27 cellular contexts compared by ENCODE assay signal in genomic region chr17:28818705-28819295, GRCh38. TPM values are rescaled to one million over a fixed set of nuclear protein-coding genes. Genes with fewer than 3 reads are reported as not detected.
DNase-seq lines count a peak whose midpoint lies in the region; ATAC-seq, FAIRE-seq and TF ChIP-seq lines count a peak whose summit lies in the region.
"Had no signal": no experiment of that assay in that cellular context is flagged by ENCODE, and none has a peak within 500 bp of the region (broad histone marks: within the 10 kb centered on the region; RNA-seq: fewer than 3 reads in every experiment).

No MANE protein-coding gene starts in this region.

- H3K4me3 Mint-ChIP-seq in stimulated activated naive CD8-positive, alpha-beta T cell treated with anti-CD3 and anti-CD28 coated beads, Interleukin-15, Interleukin-2, amounts not matched to agents 100 ng/mL and 50 ng/mL, for 24 hours, result no peak overlapping the region
- no peak overlapping the region for H3K4me3 Mint-ChIP-seq in stimulated activated naive CD8-positive, alpha-beta T cell treated with anti-CD3 and anti-CD28 coated beads, Interleukin-15, amount 100 ng/mL, for 72 hours
- no peak overlapping the region for H3K4me3 Mint-ChIP-seq in naive thymus-derived CD4-positive, alpha-beta T cell
- H3K4me3 Mint-ChIP-seq: activated B cell treated with CpG ODN at 0.5 μM for 24 hours; stimulated activated memory B cell treated with anti-CD40 and anti-IgM and Interleukin-4, amounts not matched to agents 10 μg/mL and 1 μg/mL and 100 μg/mL, for 72 hours had no signal

- SMC1A ChIA-PET in GM12878 (lab: Charles Lee; ENCODE audit: uncharacterized antibody, unreplicated experiment), result interaction anchor here (1.0 to 2.1 kb wide), 5 partner anchors 9 to 23 kb away, joined by 3 to 7 read pairs (median 4); no protein-coding TSS in a partner anchor

- TF ChIP-seq RAD21 in GM12878 (IDR thresholded peaks at IDR 0.05; ENCODE audit: insufficient read depth, low read depth, low read length) (no peak), SK-N-SH (IDR thresholded peaks at IDR 0.05; ENCODE audit: low read length) (no peak)

- no peaks in the 10 kb centered on the region for H3K4me1 ChIP-seq in GM12878 (ENCODE audit: control insufficient read depth, insufficient read depth, low read length)
- no peaks in the 10 kb centered on the region for H3K4me1 ChIP-seq in naive thymus-derived CD4-positive, alpha-beta T cell (ENCODE audit: control insufficient read depth in 2 of 2, insufficient read depth in 2 of 2, low read length in 2 of 2)
- no peaks in the 10 kb centered on the region for H3K4me1 ChIP-seq in SK-N-SH (ENCODE audit: control insufficient read depth in 1 of 2, insufficient read depth in 2 of 2, low read depth in 1 of 2, low read length in 1 of 2)
- H3K4me1 ChIP-seq: left ventricle myocardium inferior had no signal

- 95% methylated on average over 3 of the region's 3 CpGs for WGBS in GM12878 (ENCODE audit: insufficient coverage, insufficient replicate concordance, low lambda C conversion rate, missing lambda C conversion rate)
- 95% methylated on average over 3 of the region's 3 CpGs for WGBS in SK-N-SH (ENCODE audit: low lambda C conversion rate)

- H3K27me3 ChIP-seq in GM12878 (replicated peaks in 1 of 2; ENCODE audit: control insufficient read depth in 2 of 2, insufficient read depth in 2 of 2, low read length in 1 of 2) (no peaks in the 10 kb centered on the region), SK-N-SH (ENCODE audit: insufficient read depth) (no peaks in the 10 kb centered on the region)
- H3K27me3 ChIP-seq in naive thymus-derived CD4-positive, alpha-beta T cell (ENCODE audit: control insufficient read depth in 2 of 2, insufficient read depth in 2 of 2, low read length in 2 of 2), result no peaks in the 10 kb centered on the region
- H3K27me3 ChIP-seq: BLaER1, tibial nerve had no signal

- H3K4me3 ChIP-seq in GM12878, result no peak overlapping the region
- no peak overlapping the region for H3K4me3 ChIP-seq in naive thymus-derived CD4-positive, alpha-beta T cell (ENCODE audit: low read length)
- no peak overlapping the region for H3K4me3 ChIP-seq in SK-N-SH (ENCODE audit: low read depth in 2 of 2, low read length in 1 of 2)
- H3K4me3 ChIP-seq: BLaER1, left ventricle myocardium inferior, psoas muscle, tibial nerve had no signal

- DNase-seq in stimulated activated naive CD8-positive, alpha-beta T cell treated with anti-CD3 and anti-CD28 coated beads, Interleukin-15, amount 100 ng/mL, for 72 hours, result no peak
- DNase-seq in GM12878 (ENCODE audit: low read depth, low spot score), result no peak
- no peak for DNase-seq in naive thymus-derived CD4-positive, alpha-beta T cell
- no peak for DNase-seq in HCEC 1CT
- DNase-seq in SK-N-SH, result no peak
- DNase-seq in NOMO-1 treated with dmso at 0.1 percent for 144 hours (lab: John Stamatoyannopoulos, UW; ENCODE audit: unreplicated experiment), result no peak
- no peak for DNase-seq in D341Med (ENCODE audit: low spot score)
- DNase-seq: activated B cell treated with CpG ODN at 0.5 μM for 24 hours; activated CD4-positive, alpha-beta T cell treated with anti-CD3 and anti-CD28 coated beads, Interleukin-2, amount 50 U/mL, for 48 hours; activated gamma-delta T cell treated with Interleukin-2 at 50 U/mL for 16 hours; Calu3; central memory CD4-positive, alpha-beta T cell; left ventricle myocardium inferior; midbrain; NCI-H1417 treated with DMSO at 0.1 percent for 48 hours; NCI-H2107; NCI-H510A; psoas muscle; RPMI8226; stimulated activated CD4-positive, alpha-beta T cell treated with anti-CD3 and anti-CD28 coated beads, Interleukin-2, amount 100 ng/mL, for 24 hours; T-helper 9 cell had no signal

- ATAC-seq in stimulated activated naive CD8-positive, alpha-beta T cell treated with anti-CD3 and anti-CD28 coated beads, Interleukin-15, amount 100 ng/mL, for 72 hours, result no peak
- no peak for ATAC-seq in GM12878
- no peak for ATAC-seq in naive thymus-derived CD4-positive, alpha-beta T cell
- ATAC-seq: HepG2; stimulated activated memory B cell treated with anti-CD40 and anti-IgM and Interleukin-4, amounts not matched to agents 10 μg/mL and 1 μg/mL and 100 μg/mL, for 72 hours had no signal

- TF ChIP-seq POLR2A in GM12878 (IDR thresholded peaks at IDR 0.05; ENCODE audit: low read depth, low read length), result no peak

- H3K9ac ChIP-seq in GM12878 (ENCODE audit: control insufficient read depth, insufficient read depth, low read length) (no peak overlapping the region), SK-N-SH (no peak overlapping the region)
- H3K9ac ChIP-seq: BLaER1 had no signal

- H4K20me1 ChIP-seq in GM12878 (ENCODE audit: control insufficient read depth, insufficient read depth) (no peaks in the 10 kb centered on the region), SK-N-SH (ENCODE audit: insufficient read depth) (no peaks in the 10 kb centered on the region)

- RAD21 ChIA-PET in GM12878 (lab: Charles Lee; ENCODE audit: unreplicated experiment), result interaction anchor here (1.2 kb wide), 1 partner anchor 55 kb away, joined by 6 read pairs; no protein-coding TSS in a partner anchor

- H3K9me3 ChIP-seq in GM12878 (replicated peaks; ENCODE audit: control insufficient read depth, insufficient read depth, low read length), result no peaks in the 10 kb centered on the region
- no peaks in the 10 kb centered on the region for H3K9me3 ChIP-seq in naive thymus-derived CD4-positive, alpha-beta T cell (ENCODE audit: control insufficient read depth in 2 of 3, low read length in 3 of 3)
- H3K9me3 ChIP-seq in SK-N-SH, result no peaks in the 10 kb centered on the region
- H3K9me3 ChIP-seq: BLaER1, left ventricle myocardium inferior, psoas muscle, tibial nerve had no signal

- TF ChIP-seq CTCF in GM12878 (IDR thresholded peaks at IDR 0.05 in 2 of 3, conservative IDR thresholded peaks at IDR 0.05 in 1 of 3; ENCODE audit: control insufficient read depth in 2 of 3, extremely low read depth in 1 of 3, insufficient read depth in 1 of 3, low read depth in 3 of 3, low read length in 3 of 3), result no peak
- no peak for TF ChIP-seq CTCF in SK-N-SH (IDR thresholded peaks at IDR 0.05)

- no peak overlapping the region for H3K4me2 ChIP-seq in GM12878 (ENCODE audit: control insufficient read depth, insufficient read depth)
- H3K4me2 ChIP-seq in SK-N-SH, result no peak overlapping the region
- H3K4me2 ChIP-seq: BLaER1 had no signal

- POLR2A ChIA-PET in GM12878 (lab: Charles Lee), result no interaction called here
- POLR2A ChIA-PET in naive thymus-derived CD4-positive, alpha-beta T cell (lab: Charles Lee), result interaction anchor here (0.7 to 1.5 kb wide), 3 partner anchors 58 to 235 kb away, joined by 3 read pairs; no protein-coding TSS in a partner anchor
- POLR2A ChIA-PET in SK-N-SH (lab: Yijun Ruan, JAX), result no interaction called here

- intact Hi-C loops in GM12878 (cut with micrococcal nuclease; ENCODE audit: unreplicated experiment), result no loop called here
- intact Hi-C loops in naive thymus-derived CD4-positive, alpha-beta T cell (cut with micrococcal nuclease), result loop anchor here in 1 of 2 donors (10.0 kb wide), 1 partner anchor 54 kb away; no protein-coding TSS in a partner anchor

- H3K79me2 ChIP-seq in GM12878 (ENCODE audit: control insufficient read depth, insufficient read depth, low read length), result peaks cover 2% of the 10 kb centered on the region
- peaks cover 87% of the 10 kb centered on the region for H3K79me2 ChIP-seq in SK-N-SH (ENCODE audit: insufficient read depth)

- peaks cover 2% of the 10 kb centered on the region for H3F3A ChIP-seq in SK-N-SH (replicated peaks; ENCODE audit: insufficient read depth)

- no peaks in the 10 kb centered on the region for H3K9me2 ChIP-seq in SK-N-SH

- no peak for FAIRE-seq in GM12878 (lab: Jason Lieb, UNC)
- FAIRE-seq: HepG2 had no signal

- H3K27ac Mint-ChIP-seq in stimulated activated naive CD8-positive, alpha-beta T cell treated with anti-CD3 and anti-CD28 coated beads, Interleukin-15, Interleukin-2, amounts not matched to agents 100 ng/mL and 50 ng/mL, for 24 hours, result peak overlapping the region; percentile 57
- no peak overlapping the region for H3K27ac Mint-ChIP-seq in stimulated activated naive CD8-positive, alpha-beta T cell treated with anti-CD3 and anti-CD28 coated beads, Interleukin-15, amount 100 ng/mL, for 72 hours
- H3K27ac Mint-ChIP-seq in naive thymus-derived CD4-positive, alpha-beta T cell, result peak overlapping the region in 6 of 9 donors; percentile 0 to 58 (median 28)
- H3K27ac Mint-ChIP-seq: activated B cell treated with CpG ODN at 0.5 μM for 24 hours; stimulated activated memory B cell treated with anti-CD40 and anti-IgM and Interleukin-4, amounts not matched to agents 10 μg/mL and 1 μg/mL and 100 μg/mL, for 72 hours had no signal

- no peaks in the 10 kb centered on the region for H3K4me1 Mint-ChIP-seq in stimulated activated naive CD8-positive, alpha-beta T cell treated with anti-CD3 and anti-CD28 coated beads, Interleukin-15, Interleukin-2, amounts not matched to agents 100 ng/mL and 50 ng/mL, for 24 hours (ENCODE audit: low read depth)
- H3K4me1 Mint-ChIP-seq in stimulated activated naive CD8-positive, alpha-beta T cell treated with anti-CD3 and anti-CD28 coated beads, Interleukin-15, amount 100 ng/mL, for 72 hours, result peaks cover 7% of the 10 kb centered on the region
- H3K4me1 Mint-ChIP-seq in naive thymus-derived CD4-positive, alpha-beta T cell, result peaks cover 3 to 31% (median 11%) of the 10 kb centered on the region in 7 donors
- H3K4me1 Mint-ChIP-seq: activated B cell treated with CpG ODN at 0.5 μM for 24 hours; stimulated activated memory B cell treated with anti-CD40 and anti-IgM and Interleukin-4, amounts not matched to agents 10 μg/mL and 1 μg/mL and 100 μg/mL, for 72 hours had no signal

- in situ Hi-C loops in GM12878 (cut with MboI), result no loop called here

- H3K36me3 ChIP-seq in GM12878 (ENCODE audit: control insufficient read depth in 2 of 2, insufficient read depth in 2 of 2, low read length in 1 of 2), result no peaks in the 10 kb centered on the region
- H3K36me3 ChIP-seq in naive thymus-derived CD4-positive, alpha-beta T cell (ENCODE audit: control insufficient read depth in 2 of 3, insufficient read depth in 3 of 3, low read length in 3 of 3), result no peaks in the 10 kb centered on the region
- no peaks in the 10 kb centered on the region for H3K36me3 ChIP-seq in SK-N-SH (replicated peaks in 1 of 2; ENCODE audit: control insufficient read depth in 1 of 2, insufficient read depth in 2 of 2, low read length in 1 of 2)
- H3K36me3 ChIP-seq: BLaER1, left ventricle myocardium inferior, tibial nerve had no signal

- TSS peak; percentile 29 for BruUV-seq in GM12878 (replicated peaks; lab: Mats Ljungman, UMichigan)

- TF ChIP-seq EP300 in GM12878 (IDR thresholded peaks at IDR 0.05; ENCODE audit: borderline replicate concordance in 1 of 2, control insufficient read depth in 1 of 2, low read depth in 2 of 2, low read length in 2 of 2) (no peak), SK-N-SH (IDR thresholded peaks at IDR 0.05; ENCODE audit: borderline replicate concordance in 1 of 2, low read depth in 1 of 2, low read length in 1 of 2) (no peak)

- no peak overlapping the region for H3K27ac ChIP-seq in GM12878 (ENCODE audit: control insufficient read depth, insufficient read depth)
- no peak overlapping the region for H3K27ac ChIP-seq in naive thymus-derived CD4-positive, alpha-beta T cell (ENCODE audit: low read depth, low read length)
- H3K27ac ChIP-seq in SK-N-SH (ENCODE audit: low read depth in 2 of 2, low read length in 1 of 2), result no peak overlapping the region
- H3K27ac ChIP-seq: BLaER1, epithelial cell of prostate, left ventricle myocardium inferior, psoas muscle had no signal

- CTCF ChIA-PET in GM12878 (lab: Yijun Ruan, JAX), result interaction anchor here (0.6 to 2.2 kb wide), 8 partner anchors 8 to 925 kb away, joined by 3 to 11 read pairs (median 3); partner anchors contain the start of gene FAM222B
- CTCF ChIA-PET in naive thymus-derived CD4-positive, alpha-beta T cell (lab: Charles Lee), result no interaction called here
- CTCF ChIA-PET in SK-N-SH (lab: Yijun Ruan, JAX), result interaction anchor here (1.0 to 1.9 kb wide), 2 partner anchors 56 to 325 kb away, joined by 3 to 7 read pairs; no protein-coding TSS in a partner anchor

- peaks cover 12% of the 10 kb centered on the region for H3K36me3 Mint-ChIP-seq in stimulated activated naive CD8-positive, alpha-beta T cell treated with anti-CD3 and anti-CD28 coated beads, Interleukin-15, Interleukin-2, amounts not matched to agents 100 ng/mL and 50 ng/mL, for 24 hours (ENCODE audit: low read depth)
- peaks cover 0 to 10% (median 3%) of the 10 kb centered on the region in 5 donors for H3K36me3 Mint-ChIP-seq in naive thymus-derived CD4-positive, alpha-beta T cell

- no peaks in the 10 kb centered on the region for H3K27me3 Mint-ChIP-seq in stimulated activated naive CD8-positive, alpha-beta T cell treated with anti-CD3 and anti-CD28 coated beads, Interleukin-15, Interleukin-2, amounts not matched to agents 100 ng/mL and 50 ng/mL, for 24 hours
- no peaks in the 10 kb centered on the region for H3K27me3 Mint-ChIP-seq in stimulated activated naive CD8-positive, alpha-beta T cell treated with anti-CD3 and anti-CD28 coated beads, Interleukin-15, amount 100 ng/mL, for 72 hours
- no peaks in the 10 kb centered on the region for H3K27me3 Mint-ChIP-seq in naive thymus-derived CD4-positive, alpha-beta T cell
- H3K27me3 Mint-ChIP-seq: activated B cell treated with CpG ODN at 0.5 μM for 24 hours; stimulated activated memory B cell treated with anti-CD40 and anti-IgM and Interleukin-4, amounts not matched to agents 10 μg/mL and 1 μg/mL and 100 μg/mL, for 72 hours had no signal

- no peaks in the 10 kb centered on the region for H3K9me3 Mint-ChIP-seq in stimulated activated naive CD8-positive, alpha-beta T cell treated with anti-CD3 and anti-CD28 coated beads, Interleukin-15, Interleukin-2, amounts not matched to agents 100 ng/mL and 50 ng/mL, for 24 hours
- H3K9me3 Mint-ChIP-seq in stimulated activated naive CD8-positive, alpha-beta T cell treated with anti-CD3 and anti-CD28 coated beads, Interleukin-15, amount 100 ng/mL, for 72 hours, result no peaks in the 10 kb centered on the region
- no peaks in the 10 kb centered on the region for H3K9me3 Mint-ChIP-seq in naive thymus-derived CD4-positive, alpha-beta T cell
- H3K9me3 Mint-ChIP-seq: activated B cell treated with CpG ODN at 0.5 μM for 24 hours; stimulated activated memory B cell treated with anti-CD40 and anti-IgM and Interleukin-4, amounts not matched to agents 10 μg/mL and 1 μg/mL and 100 μg/mL, for 72 hours had no signal

- H2AFZ ChIP-seq in GM12878 (ENCODE audit: control insufficient read depth, low read depth, low read length), result no peak overlapping the region
- no peak overlapping the region for H2AFZ ChIP-seq in SK-N-SH (ENCODE audit: low read depth)

RNA-seq across cellular contexts. Expression of gene FAM222B, which starts 23.8 kb away (rescaled TPM):
- total RNA-seq in GM12878 (2013; cell fraction: nucleolus; rRNA removed), result 35.8 and 38.5 TPM in 2 replicates
- 5.7 and 6.4 TPM in 2 replicates for total RNA-seq in GM12878 (2014; rRNA removed)
- total RNA-seq in GM12878 (2014; rRNA removed; fragmentation: Illumina TruSeq; extraction: Trizol), result 3.3 and 3.6 TPM in 2 replicates
- 18.3 and 18.5 TPM in 2 replicates for total RNA-seq in GM12878 (2021)
- 5.8 TPM for polyA plus RNA-seq in GM12878 (2011; ENCODE audit: low read depth)
- 2.9 and 4.1 TPM in 2 replicates for polyA plus RNA-seq in GM12878 (2011; rRNA removed)
- polyA plus RNA-seq in GM12878 (2011; cell fraction: cytosol; rRNA removed), result 7.3 and 11.1 TPM in 2 replicates
- 9.1 and 11.8 TPM in 2 replicates for polyA plus RNA-seq in GM12878 (2011; cell fraction: nucleus; rRNA removed)
- 6.6 and 7.9 TPM in 2 replicates for polyA plus RNA-seq in GM12878 (2012)
- polyA plus RNA-seq in GM12878 (2014; fragmentation: Illumina TruSeq; extraction: Trizol), result 12.4 and 14.2 TPM in 2 replicates
- 1 to 10 TPM; 2.8 to 2.9 TPM for polyA plus RNA-seq in GM12878 (2014; fragmentation: Nextera tagmentation; extraction: Ambion mirVana)
- polyA plus RNA-seq in GM12878 (2014; rRNA removed), result 6.4 and 9.7 TPM in 2 replicates
- polyA plus RNA-seq in GM12878 (2016; fragmentation: Nextera tagmentation; extraction: Ambion mirVana), result 10 to 100 TPM; 14.0 to 14.7 TPM
- 15.1 and 16.6 TPM in 2 replicates for polyA minus RNA-seq in GM12878 (2011; rRNA and poly(A)+ RNA removed)
- polyA minus RNA-seq in GM12878 (2011; cell fraction: cytosol; rRNA and poly(A)+ RNA removed), result 8.9 and 10.6 TPM in 2 replicates
- 6.8 and 12.4 TPM in 2 replicates for polyA minus RNA-seq in GM12878 (2011; cell fraction: nucleus; rRNA and poly(A)+ RNA removed)
- 10 to 100 TPM; 16.5 to 24.4 (median 22.3) TPM for total RNA-seq in naive thymus-derived CD4-positive, alpha-beta T cell
- polyA plus RNA-seq in naive thymus-derived CD4-positive, alpha-beta T cell, result 10 to 100 TPM; 11.8 to 23.1 TPM
- 5.8 and 9.0 TPM in 2 replicates for polyA plus RNA-seq in SK-N-SH (2012; rRNA removed)
- 6.1 and 8.9 TPM in 2 replicates for polyA plus RNA-seq in SK-N-SH (2012; cell fraction: cytosol; rRNA removed)
- 13.8 and 16.5 TPM in 2 replicates for polyA plus RNA-seq in SK-N-SH (2012; cell fraction: nucleus; rRNA removed)

RNA-seq across cellular contexts. Expression of gene ERAL1, which starts 36.0 kb away (rescaled TPM):
- 24.0 and 26.2 TPM in 2 replicates for total RNA-seq in GM12878 (2013; cell fraction: nucleolus; rRNA removed)
- 57.1 and 61.2 TPM in 2 replicates for total RNA-seq in GM12878 (2014; rRNA removed)
- 24.6 and 27.7 TPM in 2 replicates for total RNA-seq in GM12878 (2014; rRNA removed; fragmentation: Illumina TruSeq; extraction: Trizol)
- total RNA-seq in GM12878 (2021), result 66.7 and 67.8 TPM in 2 replicates
- polyA plus RNA-seq in GM12878 (2011; ENCODE audit: low read depth), result 45.6 TPM
- polyA plus RNA-seq in GM12878 (2011; rRNA removed), result 60.2 and 104 TPM in 2 replicates
- polyA plus RNA-seq in GM12878 (2011; cell fraction: cytosol; rRNA removed), result 159 TPM in 2 replicates
- polyA plus RNA-seq in GM12878 (2011; cell fraction: nucleus; rRNA removed), result 102 and 131 TPM in 2 replicates
- polyA plus RNA-seq in GM12878 (2012), result 40.8 and 41.4 TPM in 2 replicates
- polyA plus RNA-seq in GM12878 (2014; fragmentation: Illumina TruSeq; extraction: Trizol), result 96.5 and 101 TPM in 2 replicates
- 100 to 1,000 TPM; 165 to 175 TPM for polyA plus RNA-seq in GM12878 (2014; fragmentation: Nextera tagmentation; extraction: Ambion mirVana)
- 99.5 and 103 TPM in 2 replicates for polyA plus RNA-seq in GM12878 (2014; rRNA removed)
- 100 to 1,000 TPM; 114 to 132 TPM for polyA plus RNA-seq in GM12878 (2016; fragmentation: Nextera tagmentation; extraction: Ambion mirVana)
- polyA minus RNA-seq in GM12878 (2011; rRNA and poly(A)+ RNA removed), result 89.3 and 130 TPM in 2 replicates
- 30.7 and 43.2 TPM in 2 replicates for polyA minus RNA-seq in GM12878 (2011; cell fraction: cytosol; rRNA and poly(A)+ RNA removed)
- polyA minus RNA-seq in GM12878 (2011; cell fraction: nucleus; rRNA and poly(A)+ RNA removed), result 39.7 and 43.2 TPM in 2 replicates
- total RNA-seq in naive thymus-derived CD4-positive, alpha-beta T cell, result 10 to 100 TPM; 19.8 to 50.0 (median 24.9) TPM
- 10 to 100 TPM; 41.3 to 56.6 TPM for polyA plus RNA-seq in naive thymus-derived CD4-positive, alpha-beta T cell
- 57.3 and 66.1 TPM in 2 replicates for polyA plus RNA-seq in SK-N-SH (2012; rRNA removed)
- 36.8 and 46.7 TPM in 2 replicates for polyA plus RNA-seq in SK-N-SH (2012; cell fraction: cytosol; rRNA removed)
- 86.2 and 87.2 TPM in 2 replicates for polyA plus RNA-seq in SK-N-SH (2012; cell fraction: nucleus; rRNA removed)

Comparison
In these comparisons a context has a peak if more than half of its experiments do, and no peak if none do; other contexts are left out.
1. H3K27ac Mint-ChIP-seq: peak in stimulated activated naive CD8-positive, alpha-beta T cell treated with anti-CD3 and anti-CD28 coated beads, Interleukin-15, Interleukin-2, amounts not matched to agents 100 ng/mL and 50 ng/mL, for 24 hours (single experiment) and naive thymus-derived CD4-positive, alpha-beta T cell (6 of 9); none in stimulated activated naive CD8-positive, alpha-beta T cell treated with anti-CD3 and anti-CD28 coated beads, Interleukin-15, amount 100 ng/mL, for 72 hours (0 of 2).